22 cellular contexts compared by ENCODE assay signal in genomic region chr13:112320303-112320702, GRCh38. TPM values are rescaled to one million over a fixed set of nuclear protein-coding genes. Genes with fewer than 3 reads are reported as not detected.
DNase-seq lines count a peak whose midpoint lies in the region; ATAC-seq, FAIRE-seq and TF ChIP-seq lines count a peak whose summit lies in the region.
"Had no signal": no experiment of that assay in that cellular context is flagged by ENCODE, and none has a peak within 500 bp of the region (broad histone marks: within the 10 kb centered on the region; RNA-seq: fewer than 3 reads in every experiment).

No MANE protein-coding gene starts in this region.

- H3K4me3 ChIP-seq in HepG2 (replicated peaks in 1 of 3; ENCODE audit: insufficient read depth in 1 of 3, low read depth in 2 of 3, low read length in 3 of 3) (no peak overlapping the region), right lobe of liver (no peak overlapping the region), coronary artery (no peak overlapping the region)
- H3K4me3 ChIP-seq: A549, BLaER1 had no signal

- H4K20me1 ChIP-seq in HepG2 (ENCODE audit: insufficient read depth, low read length) = no peaks in the 10 kb centered on the region
- H4K20me1 ChIP-seq: BLaER1 had no signal

- TF ChIP-seq RAD21 in HepG2 (CRISPR knock-in tag; IDR thresholded peaks at IDR 0.05) = no peak

- ATAC-seq in HepG2 (no peak), right lobe of liver (no peak), left cardiac atrium (no peak)
- ATAC-seq in activated CD4-positive, CD25-positive, alpha-beta regulatory T cell treated with anti-CD3 and anti-CD28 coated beads, Interleukin-2, amount 50 U/mL, for 24 hours = no peak
- ATAC-seq: A549 had no signal

- TF ChIP-seq EP300 in HepG2 (IDR thresholded peaks at IDR 0.05; ENCODE audit: low read depth in 2 of 2, low read length in 2 of 2) = no peak
- TF ChIP-seq EP300 in HepG2 (CRISPR knock-in tag; IDR thresholded peaks at IDR 0.05; ENCODE audit: borderline replicate concordance) = no peak

- in situ Hi-C loops in HepG2 (cut with HindIII; ENCODE audit: extremely low pct_ligation_motif_present, low pct_unique_long_range_greater_than_20kb) = no loop called here

- H3K4me2 ChIP-seq in HepG2 (ENCODE audit: low read depth, low read length) = no peak overlapping the region
- H3K4me2 ChIP-seq: A549, BLaER1, KMS-11 had no signal

- CTCF ChIA-PET in HepG2 (lab: Yijun Ruan, JAX; ENCODE audit: low intra/inter-chr PET ratio, low total read pairs) = no interaction called here

- H3K4me1 ChIP-seq in HepG2 (ENCODE audit: insufficient read depth, low read length) (no peaks in the 10 kb centered on the region), right lobe of liver (no peaks in the 10 kb centered on the region)
- H3K4me1 ChIP-seq: A549, BLaER1 had no signal

- H3K36me3 ChIP-seq in HepG2 (replicated peaks in 1 of 2; ENCODE audit: control insufficient read depth in 1 of 2, insufficient read depth in 2 of 2, low read length in 2 of 2) = no peaks in the 10 kb centered on the region
- no peaks in the 10 kb centered on the region for H3K36me3 ChIP-seq in right lobe of liver
- H3K36me3 ChIP-seq: BLaER1 had no signal

- FAIRE-seq in HepG2 (lab: Jason Lieb, UNC) (no peak), urothelium cell line (lab: Jason Lieb, UNC) (peak; percentile 94)
- FAIRE-seq: A549 had no signal

- no TSS peak for BruUV-seq in HepG2 (replicated peaks; lab: Mats Ljungman, UMichigan)

- DNase-seq in HepG2 (ENCODE audit: low spot score) (no peak), right lobe of liver (no peak), coronary artery (ENCODE audit: low spot score) (peak; percentile 26), mesenteric fat pad (ENCODE audit: low spot score) (peak; percentile 24), urothelium cell line (ENCODE audit: low spot score) (no peak), left cardiac atrium (no peak), GM03348 (ENCODE audit: low spot score) (no peak)
- DNase-seq: CD4-positive, alpha-beta memory T cell; DMS 273 treated with DMSO at 0.1 percent for 48 hours; DMS53; DND-41; EL; HCEC 1CT; HFFc6 had no signal

- POLR2A ChIA-PET in HepG2 (lab: Yijun Ruan, JAX) = no interaction called here

- H3K9ac ChIP-seq in HepG2 (ENCODE audit: insufficient read depth, low read depth, low read length) = no peak overlapping the region
- H3K9ac ChIP-seq: BLaER1, KMS-11 had no signal

- H3K27me3 ChIP-seq in HepG2 (ENCODE audit: control insufficient read depth in 1 of 2, insufficient read depth in 2 of 2, low read length in 2 of 2) (peaks cover 2 to 23% of the 10 kb centered on the region in 2 experiments; a peak in 3 of 5 replicates), right lobe of liver (no peaks in the 10 kb centered on the region)
- H3K27me3 ChIP-seq: BLaER1 had no signal

- TF ChIP-seq CTCF in HepG2 (CRISPR knock-in tag; IDR thresholded peaks at IDR 0.05) = no peak
- TF ChIP-seq CTCF in right lobe of liver (IDR thresholded peaks at IDR 0.05) = no peak
- no peak for TF ChIP-seq CTCF in coronary artery (IDR thresholded peaks at IDR 0.05)

- intact Hi-C loops in HepG2 (cut with micrococcal nuclease; ENCODE audit: unreplicated experiment) = no loop called here
- intact Hi-C loops in right lobe of liver (cut with DNase I) = no loop called here
- intact Hi-C loops in left cardiac atrium (cut with DNase I) = no loop called here

- TF ChIP-seq POLR2A in HepG2 (IDR thresholded peaks at IDR 0.05; ENCODE audit: insufficient read depth in 1 of 2, low read depth in 2 of 2, low read length in 2 of 2) (no peak), right lobe of liver (IDR thresholded peaks at IDR 0.05) (no peak)

- no peaks in the 10 kb centered on the region for H3K9me3 ChIP-seq in HepG2 (ENCODE audit: low read length)
- H3K9me3 ChIP-seq in right lobe of liver = no peaks in the 10 kb centered on the region
- H3K9me3 ChIP-seq: A549, BLaER1 had no signal

- 8% methylated on average over 7 of the region's 7 CpGs for WGBS in HepG2 (ENCODE audit: low lambda C conversion rate)
- 71% methylated on average over 6 of the region's 7 CpGs for WGBS in right lobe of liver (ENCODE audit: insufficient coverage, low coverage, low lambda C conversion rate, missing lambda C conversion rate)

- no peaks in the 10 kb centered on the region for H3K79me2 ChIP-seq in HepG2 (ENCODE audit: insufficient read depth, low read length)

- H3K27ac ChIP-seq in HepG2 (ENCODE audit: extremely low read length, insufficient read depth, low read length) (no peak overlapping the region), right lobe of liver (no peak overlapping the region), coronary artery (no peak overlapping the region)
- H3K27ac ChIP-seq: 22Rv1, A549, BLaER1, KMS-11 had no signal

- no peak overlapping the region for H2AFZ ChIP-seq in HepG2 (ENCODE audit: low read length)

TF ChIP-seq in HepG2, 621 proteins besides CTCF, POLR2A, EP300 and RAD21:
- TF ChIP-seq IKZF1 (IDR thresholded peaks at IDR 0.05) (0 out of 2 replicates have a peak, but pooled peaks have one; percentile 14), MNT (IDR thresholded peaks at IDR 0.05) (peak; percentile 96), ZNF136 (CRISPR knock-in tag; IDR thresholded peaks at IDR 0.05; ENCODE audit: low read depth) (no peak)

RNA-seq across cellular contexts. Expression of gene SPACA7, which starts 55.9 kb away (rescaled TPM):
- total RNA-seq in HepG2 (2016; rRNA removed; fragmentation: Illumina TruSeq; extraction: Trizol) = not detected in 2 replicates
- total RNA-seq in HepG2 (2016; cell fraction: cytosol; rRNA removed; fragmentation: Illumina TruSeq; extraction: Trizol; ENCODE audit: low read depth) = not detected in 2 replicates
- not detected in 2 replicates for total RNA-seq in HepG2 (2016; cell fraction: insoluble cytoplasmic fraction; rRNA removed; fragmentation: Illumina TruSeq; extraction: Trizol)
- total RNA-seq in HepG2 (2016; cell fraction: membrane; rRNA removed; fragmentation: Illumina TruSeq; extraction: Trizol) = not detected in 2 replicates
- not detected in 2 replicates for total RNA-seq in HepG2 (2016; cell fraction: nucleus; rRNA removed; fragmentation: Illumina TruSeq; extraction: Trizol)
- not detected in 2 replicates for polyA plus RNA-seq in HepG2 (2011; rRNA removed)
- not detected in 2 replicates for polyA plus RNA-seq in HepG2 (2011; cell fraction: cytosol; rRNA removed)
- not detected in 2 replicates for polyA plus RNA-seq in HepG2 (2011; cell fraction: nucleus; rRNA removed)
- not detected in 2 replicates for polyA plus RNA-seq in HepG2 (2012)
- polyA plus RNA-seq in HepG2 (2016; cell fraction: cytosol; fragmentation: Illumina TruSeq; extraction: Trizol; ENCODE audit: low read depth) = not detected in 2 replicates
- polyA plus RNA-seq in HepG2 (2016; cell fraction: insoluble cytoplasmic fraction; fragmentation: Illumina TruSeq; extraction: Trizol; ENCODE audit: low read depth) = not detected in 2 replicates
- not detected in 2 replicates for polyA plus RNA-seq in HepG2 (2016; cell fraction: membrane; fragmentation: Illumina TruSeq; extraction: Trizol; ENCODE audit: low read depth)
- not detected in 2 replicates for polyA plus RNA-seq in HepG2 (2016; cell fraction: nucleus; fragmentation: Illumina TruSeq; extraction: Trizol; ENCODE audit: insufficient read depth, low read depth)
- not detected in 2 replicates for polyA minus RNA-seq in HepG2 (2011; rRNA and poly(A)+ RNA removed; ENCODE audit: low replicate concordance)
- not detected in 2 replicates for polyA minus RNA-seq in HepG2 (2011; cell fraction: cytosol; rRNA and poly(A)+ RNA removed)
- polyA minus RNA-seq in HepG2 (2011; cell fraction: nucleus; rRNA and poly(A)+ RNA removed) = not detected in 2 replicates
- total RNA-seq in right lobe of liver = not detected
- total RNA-seq in mesenteric fat pad = not detected
- total RNA-seq in left cardiac atrium = not detected
- total RNA-seq: CD4-positive, alpha-beta memory T cell; G401; H4; HFFc6 had no signal
- polyA plus RNA-seq: A549; CD14-positive monocyte; CD4-positive, alpha-beta memory T cell had no signal

Comparison
In these comparisons a context has a peak if more than half of its experiments do, and no peak if none do; other contexts are left out.
1. DNase-seq: peak in coronary artery (single experiment) and mesenteric fat pad (single experiment); none in HepG2 (single experiment), right lobe of liver (0 of 3), urothelium cell line (single experiment), left cardiac atrium (single experiment) and GM03348 (single experiment).